ENCODE assay signal across 15 cellular contexts in the genomic region with DNA sequence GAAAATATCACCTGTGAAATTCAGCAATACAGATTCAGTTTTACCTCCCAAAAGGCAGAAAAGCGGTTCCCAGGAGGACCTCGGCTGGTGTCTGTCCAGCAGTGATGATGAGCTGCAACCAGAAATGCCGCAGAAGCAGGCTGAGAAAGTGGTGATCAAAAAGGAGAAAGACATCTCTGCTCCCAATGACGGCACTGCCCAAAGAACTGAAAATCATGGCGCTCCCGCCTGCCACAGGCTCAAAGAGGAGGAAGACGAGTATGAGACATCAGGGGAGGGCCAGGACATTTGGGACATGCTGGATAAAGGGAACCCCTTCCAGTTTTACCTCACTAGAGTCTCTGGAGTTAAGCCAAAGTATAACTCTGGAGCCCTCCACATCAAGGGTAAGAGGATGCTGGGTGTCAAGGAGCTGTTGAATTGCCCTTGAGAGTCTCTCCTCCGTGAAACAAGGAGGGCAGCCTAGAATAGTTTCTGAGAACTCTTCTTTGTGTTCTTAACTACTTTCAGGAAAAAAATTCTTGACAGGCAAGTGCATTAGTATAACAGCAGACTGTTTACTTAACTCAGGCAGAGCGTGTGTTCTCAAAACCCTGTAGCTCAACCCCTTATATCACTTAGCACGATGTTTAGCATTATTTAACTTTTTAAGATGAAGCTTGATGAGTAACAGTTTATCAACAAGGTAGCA. TPM values are rescaled to one million over a fixed set of nuclear protein-coding genes. Genes with fewer than 3 reads are reported as not detected.
A peak's percentile ranks its signal among the peaks of the same experiment; 100 is the strongest.
DNase-seq lines count a peak whose midpoint lies in the region; TF ChIP-seq lines count a peak whose summit lies in the region.
"Had no signal": no experiment of that assay in that cellular context is flagged by ENCODE, and none has a peak within 500 bp of the region (broad histone marks: within the 10 kb centered on the region; RNA-seq: fewer than 3 reads in every experiment).

No MANE protein-coding gene starts in this region.

- no peak overlapping the region for H3K4me3 ChIP-seq in mesendoderm (ENCODE audit: low read length)
- H3K4me3 ChIP-seq: GM23338 had no signal

- no peaks in the 10 kb centered on the region for H3K4me1 ChIP-seq in mesendoderm (ENCODE audit: control insufficient read depth, low read depth, low read length)

- H2BK120ac ChIP-seq in mesendoderm (ENCODE audit: low read depth, low read length): no peak overlapping the region

- H2BK15ac ChIP-seq in mesendoderm (replicated peaks; ENCODE audit: low read depth): no peak overlapping the region

- no peak for DNase-seq in activated CD4-positive, alpha-beta T cell treated with anti-CD3 and anti-CD28 coated beads, Interleukin-2, amount 10 ng/mL, durations not matched to agents 24 days and 14 days
- no peak for DNase-seq in activated CD4-positive, alpha-beta T cell treated with anti-CD3 and anti-CD28 coated beads, Interleukin-2, amount 50 U/mL, for 48 hours
- DNase-seq in endothelial cell (ENCODE audit: low spot score): no peak
- no peak for DNase-seq in neural crest cell (ENCODE audit: low read depth, low spot score)
- DNase-seq in Kasumi-1 (lab: John Stamatoyannopoulos, UW): no peak
- no peak for DNase-seq in mesendoderm
- DNase-seq in NK-92 treated with Interleukin-12 subunit alpha and Interleukin-12 subunit beta, amount 100 ng/mL, for 24 hours (lab: John Stamatoyannopoulos, UW): no peak
- DNase-seq: CD8-positive, alpha-beta T cell; COR-L47; DMS153; GF-D8; H9 had no signal

- H3K9me3 Mint-ChIP-seq in activated CD4-positive, alpha-beta T cell treated with anti-CD3 and anti-CD28 coated beads, Interleukin-2, amount 10 ng/mL, durations not matched to agents 24 days and 14 days: no peaks in the 10 kb centered on the region
- H3K9me3 Mint-ChIP-seq in endothelial cell (ENCODE audit: unreplicated experiment) (no peaks in the 10 kb centered on the region), neural crest cell (no peaks in the 10 kb centered on the region)
- H3K9me3 Mint-ChIP-seq: CD8-positive, alpha-beta T cell; H9; IgD-negative memory B cell had no signal

- no CpG with 5 or more reads among the region's 10 CpGs for WGBS in mesendoderm (ENCODE audit: extremely low coverage, insufficient coverage, low lambda C conversion rate)

- peaks cover 78% of the 10 kb centered on the region for H3K36me3 Mint-ChIP-seq in activated CD4-positive, alpha-beta T cell treated with anti-CD3 and anti-CD28 coated beads, Interleukin-2, amount 10 ng/mL, durations not matched to agents 24 days and 14 days (ENCODE audit: low read depth)
- peaks cover 32% of the 10 kb centered on the region for H3K36me3 Mint-ChIP-seq in endothelial cell (ENCODE audit: low read depth, unreplicated experiment)
- peaks cover 4% of the 10 kb centered on the region for H3K36me3 Mint-ChIP-seq in neural crest cell (ENCODE audit: low read depth)

- no peaks in the 10 kb centered on the region for H3K27me3 ChIP-seq in mesendoderm (ENCODE audit: insufficient read depth, low read length, poor library complexity)

- no peak overlapping the region for H3K18ac ChIP-seq in mesendoderm (ENCODE audit: low read length)

- H3K36me3 ChIP-seq in mesendoderm (ENCODE audit: control insufficient read depth, insufficient read depth, low read length): peaks cover 2% of the 10 kb centered on the region

- peaks cover 11% of the 10 kb centered on the region for H3K79me1 ChIP-seq in mesendoderm (ENCODE audit: low read length)

- H2AK5ac ChIP-seq in mesendoderm (ENCODE audit: low read length): no peak overlapping the region

- peaks cover 3% of the 10 kb centered on the region for H3K79me2 ChIP-seq in mesendoderm (ENCODE audit: control insufficient read depth, insufficient read depth, low read length)

- H3K9ac ChIP-seq in mesendoderm (ENCODE audit: low read length): no peak overlapping the region

- H3K4me1 Mint-ChIP-seq in activated CD4-positive, alpha-beta T cell treated with anti-CD3 and anti-CD28 coated beads, Interleukin-2, amount 10 ng/mL, durations not matched to agents 24 days and 14 days: peaks cover 44% of the 10 kb centered on the region
- peaks cover 7% of the 10 kb centered on the region for H3K4me1 Mint-ChIP-seq in endothelial cell (ENCODE audit: unreplicated experiment)
- H3K4me1 Mint-ChIP-seq in neural crest cell: peaks cover 9% of the 10 kb centered on the region

- H3K23ac ChIP-seq in mesendoderm (ENCODE audit: low read length): no peak overlapping the region

- TF ChIP-seq CTCF in endothelial cell (IDR thresholded peaks at IDR 0.05; ENCODE audit: unreplicated experiment) (no peak), neural crest cell (conservative IDR thresholded peaks at IDR 0.05) (no peak)

- H3K56ac ChIP-seq in mesendoderm (ENCODE audit: low read length): no peak overlapping the region

- H3K27me3 Mint-ChIP-seq in activated CD4-positive, alpha-beta T cell treated with anti-CD3 and anti-CD28 coated beads, Interleukin-2, amount 10 ng/mL, durations not matched to agents 24 days and 14 days: no peaks in the 10 kb centered on the region
- H3K27me3 Mint-ChIP-seq in endothelial cell (ENCODE audit: unreplicated experiment): no peaks in the 10 kb centered on the region
- no peaks in the 10 kb centered on the region for H3K27me3 Mint-ChIP-seq in neural crest cell (ENCODE audit: low read depth)
- H3K27me3 Mint-ChIP-seq: IgD-negative memory B cell had no signal

- H3K27ac ChIP-seq in mesendoderm (ENCODE audit: low read depth, low read length): no peak overlapping the region
- H3K27ac ChIP-seq: 22Rv1 had no signal

- no peak overlapping the region for H3K4ac ChIP-seq in mesendoderm (ENCODE audit: low read depth, low read length)

- intact Hi-C loops in activated CD4-positive, alpha-beta T cell treated with anti-CD3 and anti-CD28 coated beads, Interleukin-2, amount 10 ng/mL, durations not matched to agents 24 days and 14 days (cut with micrococcal nuclease): no loop called here

- H4K8ac ChIP-seq in mesendoderm (ENCODE audit: low read depth, low read length): no peak overlapping the region

- no peak overlapping the region for H3K4me3 Mint-ChIP-seq in activated CD4-positive, alpha-beta T cell treated with anti-CD3 and anti-CD28 coated beads, Interleukin-2, amount 10 ng/mL, durations not matched to agents 24 days and 14 days
- H3K4me3 Mint-ChIP-seq in endothelial cell (ENCODE audit: unreplicated experiment): peak overlapping the region; percentile 22
- H3K4me3 Mint-ChIP-seq in neural crest cell: no peak overlapping the region
- H3K4me3 Mint-ChIP-seq: CD8-positive, alpha-beta T cell; GM23338; H9 had no signal

- no peak overlapping the region for H2BK5ac ChIP-seq in mesendoderm (ENCODE audit: low read length)

- no peak overlapping the region for H4K5ac ChIP-seq in mesendoderm (ENCODE audit: low read length)

- no peak overlapping the region for H3K4me2 ChIP-seq in mesendoderm (ENCODE audit: low read length)
- H3K4me2 ChIP-seq: GM23338 had no signal

- H3K27ac Mint-ChIP-seq in activated CD4-positive, alpha-beta T cell treated with anti-CD3 and anti-CD28 coated beads, Interleukin-2, amount 10 ng/mL, durations not matched to agents 24 days and 14 days: peak overlapping the region; percentile 4
- H3K27ac Mint-ChIP-seq in endothelial cell (ENCODE audit: unreplicated experiment): no peak overlapping the region
- H3K27ac Mint-ChIP-seq in neural crest cell (ENCODE audit: unreplicated experiment): peak overlapping the region; percentile 24
- H3K27ac Mint-ChIP-seq: CD8-positive, alpha-beta T cell; GM23338 had no signal

RNA-seq across cellular contexts. Expression of a gene that starts 7.7 kb away (rescaled TPM):
- total RNA-seq in activated CD4-positive, alpha-beta T cell treated with anti-CD3 and anti-CD28 coated beads, Interleukin-2, amount 10 ng/mL, durations not matched to agents 24 days and 14 days: 75.6 and 77.8 TPM in 2 replicates
- total RNA-seq in endothelial cell (ENCODE audit: unreplicated experiment) (34.9 TPM), neural crest cell (54.3 and 62.8 TPM in 2 replicates)
- 37.6 TPM for polyA plus RNA-seq in mesendoderm (2013, experiment 1 of 2)
- 38.1 TPM for polyA plus RNA-seq in mesendoderm (2013, experiment 2 of 2)

RNA-seq across cellular contexts. Expression of a gene that starts 8.9 kb away (rescaled TPM):
- 6.8 and 7.8 TPM in 2 replicates for total RNA-seq in activated CD4-positive, alpha-beta T cell treated with anti-CD3 and anti-CD28 coated beads, Interleukin-2, amount 10 ng/mL, durations not matched to agents 24 days and 14 days
- total RNA-seq in endothelial cell (ENCODE audit: unreplicated experiment) (15.2 TPM), neural crest cell (14.8 and 15.4 TPM in 2 replicates)
- 8.6 TPM for polyA plus RNA-seq in mesendoderm (2013, experiment 1 of 2)
- 8.5 TPM for polyA plus RNA-seq in mesendoderm (2013, experiment 2 of 2)
